Comparison of ENCODE assay signal across 11 cellular contexts in the genomic region with DNA sequence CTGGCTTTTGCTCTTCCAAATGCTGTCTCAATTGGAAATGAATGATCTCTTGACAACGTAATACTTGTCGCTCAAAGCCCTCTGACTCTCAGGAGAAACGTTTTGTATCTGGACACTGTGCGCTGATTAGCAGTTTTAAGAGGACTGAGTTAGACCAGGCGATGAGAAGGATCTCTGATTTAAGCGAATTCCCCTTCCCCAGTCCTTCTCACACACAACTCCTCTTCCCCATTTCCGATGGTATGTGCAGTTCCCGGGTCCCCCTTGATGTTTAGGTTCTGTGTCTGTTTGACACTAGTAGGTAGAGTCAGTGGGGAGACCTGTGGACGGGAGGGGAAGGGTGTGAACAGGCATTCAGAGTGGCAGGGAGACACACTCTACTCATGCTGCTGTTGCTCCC. TPM values are rescaled to one million over a fixed set of nuclear protein-coding genes. Genes with fewer than 3 reads are reported as not detected.
DNase-seq lines count a peak whose midpoint lies in the region; ATAC-seq and TF ChIP-seq lines count a peak whose summit lies in the region.
"Had no signal": no experiment of that assay in that cellular context is flagged by ENCODE, and none has a peak within 500 bp of the region (broad histone marks: within the 10 kb centered on the region; RNA-seq: fewer than 3 reads in every experiment).

No MANE protein-coding gene starts in this region.

- ATAC-seq in PC-3: no peak
- ATAC-seq in stimulated activated effector memory CD8-positive, alpha-beta T cell treated with anti-CD3 and anti-CD28 coated beads, Interleukin-12 subunit alpha, Interleukin-12 subunit beta, amount 100 ng/mL, for 72 hours: no peak

- intact Hi-C loops in activated CD4-positive, alpha-beta T cell treated with anti-CD3 and anti-CD28 coated beads, Interleukin-2, amount 10 ng/mL, durations not matched to agents 24 days and 14 days (cut with micrococcal nuclease): loop anchor here (5.0 kb wide), 3 partner anchors 59 to 606 kb away; a partner anchor contains a TSS
- intact Hi-C loops in PC-3 (cut with micrococcal nuclease): loop anchor here (5.0 kb wide), 3 partner anchors 44 to 214 kb away; no protein-coding TSS in a partner anchor

- CTCF ChIA-PET in PC-3 (lab: Charles Lee): no interaction called here

- peaks cover 21% of the 10 kb centered on the region for H3K36me3 Mint-ChIP-seq in activated CD4-positive, alpha-beta T cell treated with anti-CD3 and anti-CD28 coated beads, Interleukin-2, amount 10 ng/mL, durations not matched to agents 24 days and 14 days (ENCODE audit: low read depth)
- peaks cover 7% of the 10 kb centered on the region for H3K36me3 Mint-ChIP-seq in endothelial cell (ENCODE audit: low read depth, unreplicated experiment)
- peaks cover 4% of the 10 kb centered on the region for H3K36me3 Mint-ChIP-seq in stimulated activated effector memory CD8-positive, alpha-beta T cell treated with anti-CD3 and anti-CD28 coated beads, Interleukin-12 subunit alpha, Interleukin-12 subunit beta, amount 100 ng/mL, for 72 hours

- H2AFZ ChIP-seq in PC-3 (ENCODE audit: low read length): no peak overlapping the region

- H4K20me1 ChIP-seq in PC-3 (ENCODE audit: low read length): no peaks in the 10 kb centered on the region

- 0 out of 2 replicates have a peak overlapping the region, but pooled peaks have one; percentile 92 for H3K4me3 ChIP-seq in PC-3 (ENCODE audit: low read length)
- H3K4me3 ChIP-seq in foreskin fibroblast (ENCODE audit: low read depth in 1 of 2, low read length in 2 of 2): no peak overlapping the region

- peak overlapping the region; percentile 5 for H3K27ac Mint-ChIP-seq in activated CD4-positive, alpha-beta T cell treated with anti-CD3 and anti-CD28 coated beads, Interleukin-2, amount 10 ng/mL, durations not matched to agents 24 days and 14 days
- H3K27ac Mint-ChIP-seq in endothelial cell (ENCODE audit: unreplicated experiment): no peak overlapping the region
- no peak overlapping the region for H3K27ac Mint-ChIP-seq in stimulated activated effector memory CD8-positive, alpha-beta T cell treated with anti-CD3 and anti-CD28 coated beads, Interleukin-12 subunit alpha, Interleukin-12 subunit beta, amount 100 ng/mL, for 72 hours

- H3K27me3 ChIP-seq in PC-3 (ENCODE audit: low read length): no peaks in the 10 kb centered on the region

- peak overlapping the region; percentile 91 for H3K4me3 Mint-ChIP-seq in activated CD4-positive, alpha-beta T cell treated with anti-CD3 and anti-CD28 coated beads, Interleukin-2, amount 10 ng/mL, durations not matched to agents 24 days and 14 days
- H3K4me3 Mint-ChIP-seq in endothelial cell (ENCODE audit: unreplicated experiment): peak overlapping the region; percentile 48
- peak overlapping the region; percentile 76 for H3K4me3 Mint-ChIP-seq in stimulated activated effector memory CD8-positive, alpha-beta T cell treated with anti-CD3 and anti-CD28 coated beads, Interleukin-12 subunit alpha, Interleukin-12 subunit beta, amount 100 ng/mL, for 72 hours

- H3F3A ChIP-seq in PC-3 (ENCODE audit: low read length, unreplicated experiment): no peaks in the 10 kb centered on the region

- H3K4me1 ChIP-seq in PC-3 (ENCODE audit: insufficient read depth, low read length): peaks cover 11% of the 10 kb centered on the region; the same call in 1 of the 2 replicates

- H3K9ac ChIP-seq in PC-3 (ENCODE audit: low read length): no peak overlapping the region

- H3K27ac ChIP-seq in PC-3 (ENCODE audit: low read length): no peak overlapping the region

- no peak for TF ChIP-seq CTCF in PC-3 (conservative IDR thresholded peaks at IDR 0.05; ENCODE audit: low read depth, low read length)
- no peak for TF ChIP-seq CTCF in endothelial cell (IDR thresholded peaks at IDR 0.05; ENCODE audit: unreplicated experiment)
- no peak for TF ChIP-seq CTCF in foreskin fibroblast (IDR thresholded peaks at IDR 0.05; ENCODE audit: low read depth, low read length)

- peaks cover 3% of the 10 kb centered on the region for H3K27me3 Mint-ChIP-seq in activated CD4-positive, alpha-beta T cell treated with anti-CD3 and anti-CD28 coated beads, Interleukin-2, amount 10 ng/mL, durations not matched to agents 24 days and 14 days
- H3K27me3 Mint-ChIP-seq in endothelial cell (ENCODE audit: unreplicated experiment): peaks cover 5% of the 10 kb centered on the region

- POLR2A ChIA-PET in PC-3 (lab: Charles Lee; ENCODE audit: unreplicated experiment): no interaction called here

- no peaks in the 10 kb centered on the region for H3K9me3 Mint-ChIP-seq in activated CD4-positive, alpha-beta T cell treated with anti-CD3 and anti-CD28 coated beads, Interleukin-2, amount 10 ng/mL, durations not matched to agents 24 days and 14 days
- H3K9me3 Mint-ChIP-seq in endothelial cell (ENCODE audit: unreplicated experiment): no peaks in the 10 kb centered on the region
- H3K9me3 Mint-ChIP-seq in stimulated activated effector memory CD8-positive, alpha-beta T cell treated with anti-CD3 and anti-CD28 coated beads, Interleukin-12 subunit alpha, Interleukin-12 subunit beta, amount 100 ng/mL, for 72 hours: no peaks in the 10 kb centered on the region

- H3K79me2 ChIP-seq in PC-3 (ENCODE audit: low read length): peaks cover 22% of the 10 kb centered on the region

- BruUV-seq in PC-3 (replicated peaks; lab: Mats Ljungman, UMichigan): no TSS peak

- DNase-seq in activated CD4-positive, alpha-beta T cell treated with anti-CD3 and anti-CD28 coated beads, Interleukin-2, amount 10 ng/mL, durations not matched to agents 24 days and 14 days: no peak
- no peak for DNase-seq in activated CD4-positive, alpha-beta T cell treated with anti-CD3 and anti-CD28 coated beads, Interleukin-2, amount 50 U/mL, for 48 hours
- no peak for DNase-seq in PC-3
- no peak for DNase-seq in endothelial cell (ENCODE audit: low spot score)
- no peak for DNase-seq in stimulated activated effector memory CD8-positive, alpha-beta T cell treated with anti-CD3 and anti-CD28 coated beads, Interleukin-12 subunit alpha, Interleukin-12 subunit beta, amount 100 ng/mL, for 72 hours (ENCODE audit: low spot score in 2 of 2)
- no peak for DNase-seq in HCEC 1CT
- DNase-seq in amniotic stem cell (lab: John Stamatoyannopoulos, UW): no peak
- no peak for DNase-seq in foreskin fibroblast
- DNase-seq: MV-4-11, NCI-H524, SIG-M5 had no signal

- H3K9me2 ChIP-seq in PC-3 (replicated peaks; ENCODE audit: low read length): no peaks in the 10 kb centered on the region

- no peaks in the 10 kb centered on the region for H3K9me3 ChIP-seq in PC-3 (ENCODE audit: low read length)

- H3K4me1 Mint-ChIP-seq in activated CD4-positive, alpha-beta T cell treated with anti-CD3 and anti-CD28 coated beads, Interleukin-2, amount 10 ng/mL, durations not matched to agents 24 days and 14 days: peaks cover 29% of the 10 kb centered on the region
- peaks cover 23% of the 10 kb centered on the region for H3K4me1 Mint-ChIP-seq in endothelial cell (ENCODE audit: unreplicated experiment)
- H3K4me1 Mint-ChIP-seq in stimulated activated effector memory CD8-positive, alpha-beta T cell treated with anti-CD3 and anti-CD28 coated beads, Interleukin-12 subunit alpha, Interleukin-12 subunit beta, amount 100 ng/mL, for 72 hours: peaks cover 43% of the 10 kb centered on the region

- H3K36me3 ChIP-seq in PC-3 (ENCODE audit: low read depth, low read length): no peaks in the 10 kb centered on the region

- H3K4me2 ChIP-seq in PC-3 (ENCODE audit: low read length): peak overlapping the region; percentile 99

RNA-seq across cellular contexts. Expression of a gene that starts 2.5 kb away (rescaled TPM):
- 13.2 and 14.1 TPM in 2 replicates for total RNA-seq in activated CD4-positive, alpha-beta T cell treated with anti-CD3 and anti-CD28 coated beads, Interleukin-2, amount 10 ng/mL, durations not matched to agents 24 days and 14 days
- total RNA-seq in PC-3 (2014; rRNA removed): 4.9 and 10.6 TPM in 2 replicates
- 26.1 TPM for total RNA-seq in endothelial cell (ENCODE audit: unreplicated experiment)
